In the genomic region with DNA sequence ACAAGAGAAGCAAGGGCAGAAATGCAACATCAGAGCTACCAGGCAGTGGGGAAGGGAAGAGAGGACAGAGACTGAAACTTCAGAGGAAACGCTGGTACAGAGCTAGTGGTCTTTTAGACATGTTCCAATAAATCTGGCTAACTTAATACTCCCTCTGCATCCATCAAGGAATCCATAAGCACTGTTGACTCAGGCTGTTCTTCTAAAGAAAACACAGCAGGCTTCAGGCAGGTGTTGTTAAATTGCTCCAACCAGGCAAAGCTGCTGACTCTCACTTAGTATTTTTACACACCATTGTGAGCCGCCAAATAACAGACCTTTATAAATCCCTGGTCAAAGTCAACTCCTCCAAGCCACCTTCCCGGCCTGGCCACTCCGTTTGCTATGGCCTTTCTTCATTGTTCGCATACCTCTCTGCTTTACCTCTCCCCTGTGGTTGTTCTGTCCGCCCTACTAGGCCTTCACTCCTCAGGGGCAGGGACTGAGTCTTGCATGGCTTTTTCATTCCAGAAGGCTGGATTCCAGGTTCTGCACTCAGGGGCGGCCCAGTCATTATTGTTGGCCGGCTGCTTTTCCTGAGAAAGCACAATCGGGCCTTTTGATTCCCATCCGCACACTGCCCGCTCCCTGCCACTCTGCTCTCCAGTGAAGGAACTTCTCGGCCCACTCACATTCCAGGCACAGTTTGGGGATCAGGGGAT, we compare ENCODE assay signal across 10 cellular contexts. TPM values are rescaled to one million over a fixed set of nuclear protein-coding genes. Genes with fewer than 3 reads are reported as not detected.
DNase-seq lines count a peak whose midpoint lies in the region; ATAC-seq, FAIRE-seq and TF ChIP-seq lines count a peak whose summit lies in the region.
"Had no signal": no experiment of that assay in that cellular context is flagged by ENCODE, and none has a peak within 500 bp of the region (broad histone marks: within the 10 kb centered on the region; RNA-seq: fewer than 3 reads in every experiment).

No MANE protein-coding gene starts in this region.

- H3K9me1 ChIP-seq in K562 (ENCODE audit: control insufficient read depth, insufficient read depth, low read length) = peaks cover 8% of the 10 kb centered on the region

- no peak overlapping the region for H3K4me2 ChIP-seq in K562 (ENCODE audit: insufficient read depth, low read length)

- no peak for TF ChIP-seq RAD21 in K562 (CRISPR knock-in tag; conservative IDR thresholded peaks at IDR 0.05 in 1 of 2, IDR thresholded peaks at IDR 0.05 in 1 of 2)

- H3K9me3 ChIP-seq in K562 (replicated peaks; ENCODE audit: control insufficient read depth, insufficient read depth, low read depth, low read length) = no peaks in the 10 kb centered on the region; the same call in 1 of the 2 replicates
- no peaks in the 10 kb centered on the region for H3K9me3 ChIP-seq in CD8-positive, alpha-beta T cell (ENCODE audit: low read length)

- peaks cover 33 to 52% of the 10 kb centered on the region in 2 donors for H3K4me1 Mint-ChIP-seq in stimulated activated naive B cell treated with anti-CD40 and anti-IgM and Interleukin-4, amounts not matched to agents 10 μg/mL and 1 μg/mL and 100 μg/mL, for 72 hours
- peaks cover 16% of the 10 kb centered on the region for H3K4me1 Mint-ChIP-seq in CD8-positive, alpha-beta T cell (ENCODE audit: low read depth)
- peaks cover 4 to 44% (median 9%) of the 10 kb centered on the region in 4 donors for H3K4me1 Mint-ChIP-seq in naive thymus-derived CD8-positive, alpha-beta T cell

- DNase-seq in NCI-H1417 (lab: John Stamatoyannopoulos, UW) (peak; percentile 43 to 84 (median 64)), K562 (ENCODE audit: extremely low read depth in 1 of 4, low spot score in 3 of 4) (no peak), islet precursor cell (peak; percentile 80)
- DNase-seq in stimulated activated naive B cell treated with anti-CD40 and anti-IgM and Interleukin-4, amounts not matched to agents 10 μg/mL and 1 μg/mL and 100 μg/mL, for 72 hours = no peak
- DNase-seq in stimulated activated CD4-positive, alpha-beta T cell treated with anti-CD3 and anti-CD28 coated beads, Interleukin-12 subunit alpha, Interleukin-12 subunit beta, amount 100 ng/mL, for 4 hours = no peak
- DNase-seq in CD8-positive, alpha-beta T cell = no peak
- DNase-seq in naive thymus-derived CD8-positive, alpha-beta T cell = no peak
- no peak for DNase-seq in activated effector memory CD4-positive, alpha-beta T cell treated with anti-CD3 and anti-CD28 coated beads, Interleukin-2, amount 50 U/mL, for 16 hours
- DNase-seq: naive B cell, WERI-Rb-1 had no signal

- peaks cover 41 to 45% of the 10 kb centered on the region in 2 experiments for H3K4me1 ChIP-seq in K562 (replicated peaks in 1 of 2; ENCODE audit: control insufficient read depth in 2 of 2, insufficient read depth in 2 of 2, low read length in 2 of 2)
- H3K4me1 ChIP-seq in CD8-positive, alpha-beta T cell (ENCODE audit: insufficient read depth, low read length) = no peaks in the 10 kb centered on the region

- POLR2A ChIA-PET in K562 (lab: Yijun Ruan, JAX) = interaction anchor here (1.0 to 2.4 kb wide), 5 partner anchors 9 to 30 kb away, joined by 3 to 14 read pairs (median 4); a partner anchor contains a TSS
- POLR2A ChIA-PET in CD8-positive, alpha-beta T cell (lab: Charles Lee) = no interaction called here
- POLR2A ChIA-PET in naive thymus-derived CD8-positive, alpha-beta T cell (lab: Charles Lee) = interaction anchor here (1.5 kb wide), 1 partner anchor 46 kb away, joined by 3 read pairs; no protein-coding TSS in a partner anchor

- TF ChIP-seq EP300 in K562 (IDR thresholded peaks at IDR 0.05; ENCODE audit: low read length) = no peak

- peaks cover 4 to 11% of the 10 kb centered on the region in 2 donors for H3K9me3 Mint-ChIP-seq in stimulated activated naive B cell treated with anti-CD40 and anti-IgM and Interleukin-4, amounts not matched to agents 10 μg/mL and 1 μg/mL and 100 μg/mL, for 72 hours
- peaks cover 11% of the 10 kb centered on the region for H3K9me3 Mint-ChIP-seq in CD8-positive, alpha-beta T cell
- H3K9me3 Mint-ChIP-seq in naive thymus-derived CD8-positive, alpha-beta T cell = peaks cover 0 to 33% (median 10%) of the 10 kb centered on the region in 9 donors

- intact Hi-C loops in K562 (cut with micrococcal nuclease) = no loop called here
- intact Hi-C loops in CD8-positive, alpha-beta T cell (cut with DNase I, micrococcal nuclease) = no loop called here

- H3K36me3 ChIP-seq in K562 (ENCODE audit: control insufficient read depth, insufficient read depth, low read length) = peaks cover 24% of the 10 kb centered on the region
- no peaks in the 10 kb centered on the region for H3K36me3 ChIP-seq in CD8-positive, alpha-beta T cell (ENCODE audit: insufficient read depth, low read length)
- H3K36me3 ChIP-seq: WERI-Rb-1 had no signal

- no peak for ATAC-seq in K562
- no peak for ATAC-seq in stimulated activated naive B cell treated with anti-CD40 and anti-IgM and Interleukin-4, amounts not matched to agents 10 μg/mL and 1 μg/mL and 100 μg/mL, for 72 hours (replicated peaks)
- no peak for ATAC-seq in CD8-positive, alpha-beta T cell
- no peak for ATAC-seq in naive thymus-derived CD8-positive, alpha-beta T cell

- H3K4me3 ChIP-seq in K562 = no peak overlapping the region
- no peak overlapping the region for H3K4me3 ChIP-seq in CD8-positive, alpha-beta T cell (ENCODE audit: low read depth, low read length)

- in situ Hi-C loops in K562 (cut with MboI) = no loop called here

- peaks cover 26% of the 10 kb centered on the region for H4K20me1 ChIP-seq in K562 (replicated peaks; ENCODE audit: control insufficient read depth, insufficient read depth, low read length)

- H3K36me3 Mint-ChIP-seq in stimulated activated naive B cell treated with anti-CD40 and anti-IgM and Interleukin-4, amounts not matched to agents 10 μg/mL and 1 μg/mL and 100 μg/mL, for 72 hours = peaks cover 38 to 50% of the 10 kb centered on the region in 2 donors
- H3K36me3 Mint-ChIP-seq in CD8-positive, alpha-beta T cell = peaks cover 16% of the 10 kb centered on the region
- H3K36me3 Mint-ChIP-seq in naive thymus-derived CD8-positive, alpha-beta T cell = peaks cover 19 to 43% (median 19%) of the 10 kb centered on the region in 3 donors

- H2AFZ ChIP-seq in K562 (ENCODE audit: low read depth, low read length) = no peak overlapping the region

- no peak for TF ChIP-seq CTCF in K562 (IDR thresholded peaks at IDR 0.05 in 2 of 3, conservative IDR thresholded peaks at IDR 0.05 in 1 of 3; ENCODE audit: insufficient read depth in 2 of 3, low read depth in 1 of 3, low read length in 3 of 3)
- TF ChIP-seq CTCF in CD8-positive, alpha-beta T cell (IDR thresholded peaks at IDR 0.05) = no peak

- no peaks in the 10 kb centered on the region for H3K27me3 Mint-ChIP-seq in stimulated activated naive B cell treated with anti-CD40 and anti-IgM and Interleukin-4, amounts not matched to agents 10 μg/mL and 1 μg/mL and 100 μg/mL, for 72 hours
- no peaks in the 10 kb centered on the region for H3K27me3 Mint-ChIP-seq in CD8-positive, alpha-beta T cell (ENCODE audit: low read depth)
- H3K27me3 Mint-ChIP-seq in naive thymus-derived CD8-positive, alpha-beta T cell = no peaks in the 10 kb centered on the region
- H3K27me3 Mint-ChIP-seq: naive B cell had no signal

- H3K4me3 Mint-ChIP-seq in stimulated activated naive B cell treated with anti-CD40 and anti-IgM and Interleukin-4, amounts not matched to agents 10 μg/mL and 1 μg/mL and 100 μg/mL, for 72 hours = no peak overlapping the region
- H3K4me3 Mint-ChIP-seq in CD8-positive, alpha-beta T cell = no peak overlapping the region
- no peak overlapping the region for H3K4me3 Mint-ChIP-seq in naive thymus-derived CD8-positive, alpha-beta T cell

- 92% methylated on average over 12 of the region's 12 CpGs for WGBS in K562 (ENCODE audit: insufficient coverage, low coverage, missing lambda C conversion rate)

- H3K79me2 ChIP-seq in K562 (ENCODE audit: control insufficient read depth, insufficient read depth, low read length) = peaks cover 94% of the 10 kb centered on the region

- H3K9ac ChIP-seq in K562 (ENCODE audit: insufficient read depth in 1 of 2, low read depth in 2 of 2, low read length in 2 of 2) = peak overlapping the region in 1 of 2 experiments; percentile 18; a peak in 1 of 4 replicates

- no peaks in the 10 kb centered on the region for H3K27me3 ChIP-seq in K562 (ENCODE audit: control insufficient read depth in 2 of 2, insufficient read depth in 2 of 2, low read length in 2 of 2)
- H3K27me3 ChIP-seq in CD8-positive, alpha-beta T cell (ENCODE audit: insufficient read depth, low read length) = no peaks in the 10 kb centered on the region

- CTCF ChIA-PET in K562 (lab: Yijun Ruan, JAX; ENCODE audit: low intra/inter-chr PET ratio) = no interaction called here
- CTCF ChIA-PET in CD8-positive, alpha-beta T cell (lab: Charles Lee) = interaction anchor here (2.2 kb wide), 1 partner anchor 19 kb away, joined by 7 read pairs; a partner anchor contains a TSS

- H3K27ac ChIP-seq in K562 (ENCODE audit: extremely low read depth, low read depth, low read length) = no peak overlapping the region
- no peak overlapping the region for H3K27ac ChIP-seq in CD8-positive, alpha-beta T cell (ENCODE audit: low read depth, low read length)
- H3K27ac ChIP-seq: WERI-Rb-1 had no signal

- TF ChIP-seq POLR2A in K562 (conservative IDR thresholded peaks at IDR 0.05) = no peak

- no peak for FAIRE-seq in K562 (lab: Jason Lieb, UNC)

- no TSS peak for BruUV-seq in K562 (replicated peaks; lab: Mats Ljungman, UMichigan)

- H3K27ac Mint-ChIP-seq in stimulated activated naive B cell treated with anti-CD40 and anti-IgM and Interleukin-4, amounts not matched to agents 10 μg/mL and 1 μg/mL and 100 μg/mL, for 72 hours = peak overlapping the region; percentile 57
- H3K27ac Mint-ChIP-seq in CD8-positive, alpha-beta T cell = no peak overlapping the region
- peak overlapping the region in 1 of 10 donors; percentile 44 for H3K27ac Mint-ChIP-seq in naive thymus-derived CD8-positive, alpha-beta T cell

RNA-seq across cellular contexts. Expression of a gene that starts 18.4 kb away (rescaled TPM):
- total RNA-seq in K562 (2011; cell fraction: chromatin; rRNA removed; ENCODE audit: low replicate concordance) = 58.2 and 65.5 TPM in 2 replicates
- 39.9 and 41.2 TPM in 2 replicates for total RNA-seq in K562 (2011; cell fraction: nucleolus; rRNA removed)
- 52.9 and 82.7 TPM in 2 replicates for total RNA-seq in K562 (2011; cell fraction: nucleoplasm; rRNA removed)
- 10.2 and 19.6 TPM in 2 replicates for total RNA-seq in K562 (2014; rRNA removed)
- total RNA-seq in K562 (2014; rRNA removed; fragmentation: Illumina TruSeq; extraction: Trizol) = 13.8 and 15.2 TPM in 2 replicates
- total RNA-seq in K562 (2015; rRNA removed; fragmentation: Illumina TruSeq; extraction: Trizol) = 16.0 and 17.5 TPM in 2 replicates
- total RNA-seq in K562 (2021) = 44.7 and 45.6 TPM in 2 replicates
- polyA plus RNA-seq in K562 (2011; rRNA removed) = 17.1 and 37.9 TPM in 2 replicates
- 15.4 and 27.7 TPM in 2 replicates for polyA plus RNA-seq in K562 (2011; cell fraction: cytosol; rRNA removed)
- 24.4 and 31.2 TPM in 2 replicates for polyA plus RNA-seq in K562 (2011; cell fraction: nucleus; rRNA removed)
- 20.5 and 29.6 TPM in 2 replicates for polyA plus RNA-seq in K562 (2012)
- 26.9 and 27.4 TPM in 2 replicates for polyA plus RNA-seq in K562 (2014; fragmentation: Illumina TruSeq; extraction: Trizol)
- polyA plus RNA-seq in K562 (2014; fragmentation: Nextera tagmentation; extraction: Ambion mirVana) = 1 to 10 TPM; 7.1 to 8.8 TPM
- 15.8 and 18.7 TPM in 2 replicates for polyA plus RNA-seq in K562 (2014; rRNA removed)
- polyA minus RNA-seq in K562 (2011; rRNA and poly(A)+ RNA removed) = 30.2 and 46.2 TPM in 2 replicates
- 19.4 and 34.7 TPM in 2 replicates for polyA minus RNA-seq in K562 (2011; cell fraction: cytosol; rRNA and poly(A)+ RNA removed)
- 24.1 and 55.8 TPM in 2 replicates for polyA minus RNA-seq in K562 (2011; cell fraction: nucleus; rRNA and poly(A)+ RNA removed)
- 10 to 100 TPM; 11.9 to 12.6 TPM for total RNA-seq in CD8-positive, alpha-beta T cell
- total RNA-seq in naive thymus-derived CD8-positive, alpha-beta T cell = 10 to 100 TPM in 1 of 2 experiments, 1 to 10 TPM in 1; 9.1 to 12.8 TPM
- 1 to 10 TPM; 5.2 to 9.0 (median 5.5) TPM for polyA plus RNA-seq in naive thymus-derived CD8-positive, alpha-beta T cell

Comparison
In these comparisons a context has a peak if more than half of its experiments do, and no peak if none do; other contexts are left out.
1. DNase-seq: peak in NCI-H1417 (3 of 3) and islet precursor cell (single experiment); none in K562 (0 of 4), stimulated activated naive B cell treated with anti-CD40 and anti-IgM and Interleukin-4, amounts not matched to agents 10 μg/mL and 1 μg/mL and 100 μg/mL, for 72 hours (single experiment), stimulated activated CD4-positive, alpha-beta T cell treated with anti-CD3 and anti-CD28 coated beads, Interleukin-12 subunit alpha, Interleukin-12 subunit beta, amount 100 ng/mL, for 4 hours (single experiment), CD8-positive, alpha-beta T cell (0 of 7), naive thymus-derived CD8-positive, alpha-beta T cell (0 of 10) and activated effector memory CD4-positive, alpha-beta T cell treated with anti-CD3 and anti-CD28 coated beads, Interleukin-2, amount 50 U/mL, for 16 hours (single experiment).